Comparison of ENCODE assay signal across 8 cellular contexts in the genomic region with DNA sequence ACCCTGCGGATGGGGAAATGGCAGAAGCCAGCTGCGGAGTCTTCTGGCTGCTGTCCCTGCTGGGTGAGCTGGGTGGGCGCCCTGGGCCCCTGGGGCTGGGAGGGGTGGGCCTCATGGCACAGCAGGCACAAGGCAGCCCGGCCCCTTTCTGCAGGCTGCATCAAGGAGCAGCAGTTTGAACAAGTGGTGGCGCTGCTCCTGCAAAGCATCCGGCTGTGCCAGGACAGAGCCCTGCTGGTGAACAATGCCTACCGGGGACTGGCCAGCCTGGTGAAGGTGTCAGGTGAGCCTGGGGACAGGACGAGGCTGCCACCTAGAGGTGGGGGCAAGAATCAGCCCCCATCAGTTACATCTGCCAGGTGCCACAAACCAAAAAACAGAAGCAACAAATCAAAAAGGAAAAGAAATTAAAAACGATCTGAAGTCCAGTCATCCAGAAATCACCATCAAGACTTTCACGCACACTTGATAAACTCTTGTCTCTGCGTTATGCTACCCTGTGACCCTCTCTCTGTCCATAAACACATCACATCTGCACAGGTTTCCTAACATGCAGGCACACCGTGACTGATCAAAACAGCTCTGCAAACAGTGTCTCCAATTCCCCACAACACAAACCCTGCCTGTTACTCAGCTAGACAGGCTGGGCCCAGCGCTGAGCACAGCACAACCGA. TPM values are rescaled to one million over a fixed set of nuclear protein-coding genes. Genes with fewer than 3 reads are reported as not detected.
DNase-seq lines count a peak whose midpoint lies in the region; ATAC-seq and TF ChIP-seq lines count a peak whose summit lies in the region.

No MANE protein-coding gene starts in this region.

- H3K4me1 ChIP-seq in endodermal cell (ENCODE audit: control insufficient read depth, insufficient read depth, low read length): no peaks in the 10 kb centered on the region
- peaks cover 16 to 17% of the 10 kb centered on the region in 2 donors for H3K4me1 ChIP-seq in gastrocnemius medialis

- H3K36me3 ChIP-seq in endodermal cell (ENCODE audit: control insufficient read depth, insufficient read depth, low read length) (peaks cover 29% of the 10 kb centered on the region), gastrocnemius medialis (peaks cover 0 to 13% of the 10 kb centered on the region in 2 donors)

- DNase-seq in COLO829 (ENCODE audit: low spot score) (peak; percentile 64), LNCaP clone FGC (ENCODE audit: low read depth) (peak; percentile 21), endodermal cell (peak; percentile 86), gastrocnemius medialis (no peak), islet precursor cell (no peak)
- peak; percentile 62 to 64 for DNase-seq in activated CD4-positive, alpha-beta T cell treated with anti-CD3 and anti-CD28 coated beads, Interleukin-2, amount 50 U/mL, for 4 hours

- in situ Hi-C loops in gastrocnemius medialis (cut with MboI; ENCODE audit: low sequenced_read_pairs in 4 of 4): no loop called here

- TF ChIP-seq CTCF in LNCaP clone FGC (IDR thresholded peaks at IDR 0.05; ENCODE audit: control insufficient read depth, extremely low read depth, insufficient read depth) (peak; percentile 68), endodermal cell (conservative IDR thresholded peaks at IDR 0.05) (peak; percentile 78), gastrocnemius medialis (IDR thresholded peaks at IDR 0.05 in 4 of 5, conservative IDR thresholded peaks at IDR 0.05 in 1 of 5) (peak; percentile 37 to 67 (median 53))

- no peak overlapping the region for H3K27ac Mint-ChIP-seq in endodermal cell

- no peak overlapping the region for H3K9ac ChIP-seq in endodermal cell (ENCODE audit: extremely low read depth, low read length, poor library complexity, severe bottlenecking)

- no peak for ATAC-seq in gastrocnemius medialis
- ATAC-seq in HG03432 (IDR thresholded peaks at IDR 0.05; ENCODE audit: unreplicated experiment): no peak
- no peak for ATAC-seq in HG03521 (IDR thresholded peaks at IDR 0.05; ENCODE audit: unreplicated experiment)

- no peak for TF ChIP-seq POLR2A in gastrocnemius medialis (IDR thresholded peaks at IDR 0.05)

- H3K27ac ChIP-seq in endodermal cell (ENCODE audit: low read depth, low read length) (no peak overlapping the region), gastrocnemius medialis (no peak overlapping the region)

- 81 to 85% methylated on average over 8 to 14 of the region's 14 CpGs for WGBS in endodermal cell (ENCODE audit: insufficient coverage in 1 of 2, insufficient read length in 1 of 2), 2 experiments

- no peaks in the 10 kb centered on the region for H3K27me3 ChIP-seq in endodermal cell (ENCODE audit: control insufficient read depth, insufficient read depth, low read length, poor library complexity, severe bottlenecking)
- no peaks in the 10 kb centered on the region for H3K27me3 ChIP-seq in gastrocnemius medialis

- no peaks in the 10 kb centered on the region for H3K9me3 Mint-ChIP-seq in endodermal cell

- no peaks in the 10 kb centered on the region for H3K4me1 Mint-ChIP-seq in endodermal cell

- peaks cover 35% of the 10 kb centered on the region for H3K36me3 Mint-ChIP-seq in endodermal cell (ENCODE audit: low read depth)

- intact Hi-C loops in gastrocnemius medialis (cut with DNase I; ENCODE audit: low total_unique reads): loop anchor here (2.0 kb wide), 1 partner anchor 217 kb away; no protein-coding TSS in a partner anchor

- H3K4me3 ChIP-seq in LNCaP clone FGC (ENCODE audit: low read depth, low read length) (no peak overlapping the region), endodermal cell (ENCODE audit: low read length) (no peak overlapping the region), gastrocnemius medialis (no peak overlapping the region)

- no peaks in the 10 kb centered on the region for H3K9me3 ChIP-seq in endodermal cell (ENCODE audit: control insufficient read depth, low read length)
- H3K9me3 ChIP-seq in gastrocnemius medialis: no peaks in the 10 kb centered on the region

- no peak overlapping the region for H3K4me3 Mint-ChIP-seq in endodermal cell

- H3K27me3 Mint-ChIP-seq in endodermal cell (ENCODE audit: insufficient read depth): no peaks in the 10 kb centered on the region

RNA-seq across cellular contexts. Expression of gene REXO4, which starts 13.9 kb away (rescaled TPM):
- total RNA-seq in endodermal cell (10 to 100 TPM; 30.2 to 36.5 TPM), gastrocnemius medialis (10 to 100 TPM; 26.1 to 42.5 (median 34.6) TPM)
- polyA plus RNA-seq in endodermal cell (2013, experiment 1 of 2): 23.1 TPM
- 20.9 TPM for polyA plus RNA-seq in endodermal cell (2013, experiment 2 of 2)

RNA-seq across cellular contexts. Expression of gene ADAMTS13, which starts 18.3 kb away (rescaled TPM):
- 10 to 100 TPM; 13.5 to 21.7 TPM for total RNA-seq in endodermal cell
- 9.7 TPM for polyA plus RNA-seq in endodermal cell (2013, experiment 1 of 2)
- 7.6 TPM for polyA plus RNA-seq in endodermal cell (2013, experiment 2 of 2)
- 1 to 10 TPM; 1.0 to 2.2 (median 1.4) TPM for total RNA-seq in gastrocnemius medialis

RNA-seq across cellular contexts. Expression of gene STKLD1, which starts 27.7 kb away (rescaled TPM):
- total RNA-seq in endodermal cell (under 1 TPM in 1 of 2 donors, not detected in 1; 0.95 TPM), gastrocnemius medialis (1 to 10 TPM in 2 of 4 donors, under 1 TPM in 1, not detected in 1; 0.35 to 1.4 (median 1.1) TPM)
- polyA plus RNA-seq in endodermal cell (2013, experiment 1 of 2): 2.0 TPM
- polyA plus RNA-seq in endodermal cell (2013, experiment 2 of 2): 1.2 TPM

RNA-seq across cellular contexts. Expression of gene SURF4, which starts 28.0 kb away (rescaled TPM):
- total RNA-seq in endodermal cell (100 to 1,000 TPM; 178 to 187 TPM), gastrocnemius medialis (10 to 100 TPM; 62.9 to 98.4 (median 73.4) TPM)
- polyA plus RNA-seq in endodermal cell (2013, experiment 1 of 2): 109 TPM
- polyA plus RNA-seq in endodermal cell (2013, experiment 2 of 2): 106 TPM

RNA-seq across cellular contexts. Expression of gene SURF2, which starts 47.6 kb away (rescaled TPM):
- total RNA-seq in endodermal cell (10 to 100 TPM; 18.0 to 25.9 TPM), gastrocnemius medialis (10 to 100 TPM; 14.3 to 26.4 (median 24.8) TPM)
- polyA plus RNA-seq in endodermal cell (2013, experiment 1 of 2): 25.5 TPM
- polyA plus RNA-seq in endodermal cell (2013, experiment 2 of 2): 25.3 TPM

Comparison
In these comparisons a context has a peak if more than half of its experiments do, and no peak if none do; other contexts are left out.
1. DNase-seq: peak in COLO829 (single experiment), LNCaP clone FGC (single experiment), activated CD4-positive, alpha-beta T cell treated with anti-CD3 and anti-CD28 coated beads, Interleukin-2, amount 50 U/mL, for 4 hours (2 of 2) and endodermal cell (single experiment); none in gastrocnemius medialis (0 of 2) and islet precursor cell (single experiment).
2. RNA of gene ADAMTS13, which starts 18.3 kb away (total RNA-seq): 13.5 to 21.7 TPM in endodermal cell; 1.0 to 2.2 TPM in gastrocnemius medialis; every median in the first group is over 4 times any median in the second.
3. Peak in every context shown above with its lines, with median percentiles within 50 percentile points of each other: CTCF ChIP-seq.